ENCODE assay signal across 8 cellular contexts in the genomic region with DNA sequence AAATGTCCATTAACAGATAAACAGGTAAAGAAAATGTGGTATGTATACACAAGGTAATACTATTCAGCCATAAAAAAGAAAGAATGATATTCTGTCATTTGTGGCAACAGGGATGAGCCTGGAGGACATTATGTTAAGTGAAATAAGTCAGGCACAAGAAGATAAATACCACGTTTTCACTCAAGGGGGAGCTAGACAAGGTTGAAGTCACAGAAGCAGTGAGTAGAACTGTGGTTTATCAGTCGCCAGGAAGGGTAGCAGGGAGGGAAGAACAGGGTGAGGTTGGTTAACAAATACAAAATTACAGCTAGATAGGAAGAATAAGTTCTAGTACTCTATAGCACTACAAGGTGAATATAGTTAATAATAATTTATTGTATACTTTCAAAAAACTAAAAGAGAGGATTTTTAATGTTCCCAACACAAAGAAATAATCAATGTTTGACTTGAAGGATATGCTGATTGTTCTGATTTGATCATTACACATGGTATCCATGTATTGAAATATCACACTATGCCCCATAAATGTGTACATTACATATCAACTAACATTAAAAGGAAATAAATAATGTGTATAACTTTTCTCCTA. TPM values are rescaled to one million over a fixed set of nuclear protein-coding genes. Genes with fewer than 3 reads are reported as not detected.
A peak's percentile ranks its signal among the peaks of the same experiment; 100 is the strongest.
DNase-seq lines count a peak whose midpoint lies in the region; ATAC-seq, FAIRE-seq and TF ChIP-seq lines count a peak whose summit lies in the region.

No MANE protein-coding gene starts in this region.

- no peak overlapping the region for H3K27ac Mint-ChIP-seq in activated CD4-positive, alpha-beta memory T cell treated with anti-CD3 and anti-CD28 coated beads for 36 hours
- no peak overlapping the region for H3K27ac Mint-ChIP-seq in activated CD4-positive, alpha-beta memory T cell treated with anti-CD3 and anti-CD28 coated beads, Interleukin-2, amount 10 ng/mL, durations not matched to agents 7 days and 5 days

- peak; percentile 42 to 54 (median 49) for TF ChIP-seq CTCF in pancreas (IDR thresholded peaks at IDR 0.05)

- H3K4me1 Mint-ChIP-seq in activated CD4-positive, alpha-beta memory T cell treated with anti-CD3 and anti-CD28 coated beads for 36 hours (ENCODE audit: low read depth), result peaks cover 8% of the 10 kb centered on the region
- H3K4me1 Mint-ChIP-seq in activated CD4-positive, alpha-beta memory T cell treated with anti-CD3 and anti-CD28 coated beads, Interleukin-2, amount 10 ng/mL, durations not matched to agents 7 days and 5 days, result peaks cover 15% of the 10 kb centered on the region

- no peaks in the 10 kb centered on the region for H3K27me3 ChIP-seq in pancreas

- intact Hi-C loops in activated CD4-positive, alpha-beta memory T cell treated with anti-CD3 and anti-CD28 coated beads for 36 hours (cut with micrococcal nuclease), result loop anchor here (1.0 kb wide), 1 partner anchor 371 kb away; no protein-coding TSS in a partner anchor
- intact Hi-C loops in pancreas (cut with DNase I), result loop anchor here in 2 of 3 donors (5.0 kb wide), 1 partner anchor 369 kb away; no protein-coding TSS in a partner anchor

- CTCF ChIA-PET in activated CD4-positive, alpha-beta memory T cell treated with anti-CD3 and anti-CD28 coated beads for 36 hours (lab: Charles Lee), result interaction anchor here (0.6 to 2.7 kb wide), 20 partner anchors 8 to 512 kb away, joined by 3 to 25 read pairs (median 4); no protein-coding TSS in a partner anchor
- CTCF ChIA-PET in activated CD4-positive, alpha-beta memory T cell treated with anti-CD3 and anti-CD28 coated beads, Interleukin-2, amount 10 ng/mL, durations not matched to agents 7 days and 5 days (lab: Charles Lee), result interaction anchor here (0.6 to 2.0 kb wide), 18 partner anchors 9 to 371 kb away, joined by 3 to 10 read pairs (median 4); partner anchors contain the start of genes QRSL1 and RTN4IP1

- FAIRE-seq in pancreas (lab: Jason Lieb, UNC), result no peak

- POLR2A ChIA-PET in activated CD4-positive, alpha-beta memory T cell treated with anti-CD3 and anti-CD28 coated beads for 36 hours (lab: Charles Lee), result no interaction called here
- POLR2A ChIA-PET in activated CD4-positive, alpha-beta memory T cell treated with anti-CD3 and anti-CD28 coated beads, Interleukin-2, amount 10 ng/mL, durations not matched to agents 7 days and 5 days (lab: Charles Lee), result no interaction called here

- no peak overlapping the region for H3K4me3 Mint-ChIP-seq in activated CD4-positive, alpha-beta memory T cell treated with anti-CD3 and anti-CD28 coated beads for 36 hours
- no peak overlapping the region for H3K4me3 Mint-ChIP-seq in activated CD4-positive, alpha-beta memory T cell treated with anti-CD3 and anti-CD28 coated beads, Interleukin-2, amount 10 ng/mL, durations not matched to agents 7 days and 5 days

- H3K4me1 ChIP-seq in pancreas, result no peaks in the 10 kb centered on the region

- in situ Hi-C loops in SK-MEL-5 (cut with HindIII; ENCODE audit: low pct_unique_long_range_greater_than_20kb, low sequenced_read_pairs), result no loop called here

- H3K27ac ChIP-seq in pancreas, result no peak overlapping the region

- H3K36me3 Mint-ChIP-seq in activated CD4-positive, alpha-beta memory T cell treated with anti-CD3 and anti-CD28 coated beads for 36 hours, result peaks cover 7% of the 10 kb centered on the region
- peaks cover 14% of the 10 kb centered on the region for H3K36me3 Mint-ChIP-seq in activated CD4-positive, alpha-beta memory T cell treated with anti-CD3 and anti-CD28 coated beads, Interleukin-2, amount 10 ng/mL, durations not matched to agents 7 days and 5 days (ENCODE audit: low read depth)

- no peaks in the 10 kb centered on the region for H3K27me3 Mint-ChIP-seq in activated CD4-positive, alpha-beta memory T cell treated with anti-CD3 and anti-CD28 coated beads for 36 hours
- H3K27me3 Mint-ChIP-seq in activated CD4-positive, alpha-beta memory T cell treated with anti-CD3 and anti-CD28 coated beads, Interleukin-2, amount 10 ng/mL, durations not matched to agents 7 days and 5 days, result no peaks in the 10 kb centered on the region

- H3K4me3 ChIP-seq in pancreas, result no peak overlapping the region

- H3K9me3 Mint-ChIP-seq in activated CD4-positive, alpha-beta memory T cell treated with anti-CD3 and anti-CD28 coated beads for 36 hours, result no peaks in the 10 kb centered on the region
- H3K9me3 Mint-ChIP-seq in activated CD4-positive, alpha-beta memory T cell treated with anti-CD3 and anti-CD28 coated beads, Interleukin-2, amount 10 ng/mL, durations not matched to agents 7 days and 5 days, result no peaks in the 10 kb centered on the region

- 0 to 7% methylated on average over 2 of the region's 2 CpGs for WGBS in pancreas, 2 donors

- peak; percentile 58 for ATAC-seq in GM21367 (IDR thresholded peaks at IDR 0.05; ENCODE audit: unreplicated experiment)
- ATAC-seq in esophagus mucosa, result peak; percentile 82
- peak; percentile 67 to 97 (median 94) for ATAC-seq in pancreas

- DNase-seq in activated CD4-positive, alpha-beta memory T cell treated with anti-CD3 and anti-CD28 coated beads for 36 hours, result peak; percentile 14
- DNase-seq in activated CD4-positive, alpha-beta memory T cell treated with anti-CD3 and anti-CD28 coated beads, Interleukin-2, amount 10 ng/mL, durations not matched to agents 7 days and 5 days, result no peak
- DNase-seq in KG1 (lab: John Stamatoyannopoulos, UW) (peak; percentile 10), SK-MEL-5 (ENCODE audit: low read depth, low spot score) (peak; percentile 84), pancreas (peak in 3 of 6 donors; percentile 15 to 39 (median 25))
- no peak for DNase-seq in effector CD8-positive, alpha-beta T cell (lab: John Stamatoyannopoulos, UW)

- no peaks in the 10 kb centered on the region for H3K9me3 ChIP-seq in pancreas

- no peaks in the 10 kb centered on the region for H3K36me3 ChIP-seq in pancreas

RNA-seq across cellular contexts. Expression of gene RTN4IP1, which starts 21.1 kb away (rescaled TPM):
- 1 to 10 TPM; 8.0 to 8.5 TPM for total RNA-seq in activated CD4-positive, alpha-beta memory T cell treated with anti-CD3 and anti-CD28 coated beads for 36 hours
- total RNA-seq in activated CD4-positive, alpha-beta memory T cell treated with anti-CD3 and anti-CD28 coated beads, Interleukin-2, amount 10 ng/mL, durations not matched to agents 7 days and 5 days, result 1 to 10 TPM; 5.8 to 7.7 TPM
- 9.3 and 10.5 TPM in 2 replicates for total RNA-seq in SK-MEL-5 (2014; rRNA removed; shearing (Covaris generic))
- polyA plus RNA-seq in SK-MEL-5 (2015; cell fraction: cytosol; rRNA removed), result 8.5 and 8.8 TPM in 2 replicates
- 5.3 and 6.0 TPM in 2 replicates for polyA plus RNA-seq in SK-MEL-5 (2015; cell fraction: nucleus; rRNA removed)
- total RNA-seq in esophagus mucosa (3.5 TPM), pancreas (1 to 10 TPM; 1.5 to 3.7 (median 2.2) TPM)
- 1 to 10 TPM; 1.8 to 2.5 TPM for polyA plus RNA-seq in pancreas

RNA-seq across cellular contexts. Expression of gene QRSL1, which starts 21.2 kb away (rescaled TPM):
- total RNA-seq in activated CD4-positive, alpha-beta memory T cell treated with anti-CD3 and anti-CD28 coated beads for 36 hours, result 10 to 100 TPM; 13.2 to 13.9 TPM
- 10 to 100 TPM; 11.6 to 12.2 TPM for total RNA-seq in activated CD4-positive, alpha-beta memory T cell treated with anti-CD3 and anti-CD28 coated beads, Interleukin-2, amount 10 ng/mL, durations not matched to agents 7 days and 5 days
- 11.8 and 17.3 TPM in 2 replicates for total RNA-seq in SK-MEL-5 (2014; rRNA removed; shearing (Covaris generic))
- 7.7 and 9.7 TPM in 2 replicates for polyA plus RNA-seq in SK-MEL-5 (2015; cell fraction: cytosol; rRNA removed)
- polyA plus RNA-seq in SK-MEL-5 (2015; cell fraction: nucleus; rRNA removed), result 5.7 and 6.4 TPM in 2 replicates
- total RNA-seq in esophagus mucosa (12.6 TPM), pancreas (1 to 10 TPM; 3.9 to 8.4 (median 6.6) TPM)
- 1 to 10 TPM; 3.2 to 5.3 TPM for polyA plus RNA-seq in pancreas

Comparison
In these comparisons a context has a peak if more than half of its experiments do, and no peak if none do; other contexts are left out.
1. DNase-seq: peak in activated CD4-positive, alpha-beta memory T cell treated with anti-CD3 and anti-CD28 coated beads for 36 hours (single experiment), KG1 (single experiment) and SK-MEL-5 (single experiment); none in activated CD4-positive, alpha-beta memory T cell treated with anti-CD3 and anti-CD28 coated beads, Interleukin-2, amount 10 ng/mL, durations not matched to agents 7 days and 5 days (single experiment) and effector CD8-positive, alpha-beta T cell (single experiment).
2. Peak in every context shown above with its lines, with median percentiles within 50 percentile points of each other: ATAC-seq.